ENCODE assay signal across 27 cellular contexts in the genomic region with DNA sequence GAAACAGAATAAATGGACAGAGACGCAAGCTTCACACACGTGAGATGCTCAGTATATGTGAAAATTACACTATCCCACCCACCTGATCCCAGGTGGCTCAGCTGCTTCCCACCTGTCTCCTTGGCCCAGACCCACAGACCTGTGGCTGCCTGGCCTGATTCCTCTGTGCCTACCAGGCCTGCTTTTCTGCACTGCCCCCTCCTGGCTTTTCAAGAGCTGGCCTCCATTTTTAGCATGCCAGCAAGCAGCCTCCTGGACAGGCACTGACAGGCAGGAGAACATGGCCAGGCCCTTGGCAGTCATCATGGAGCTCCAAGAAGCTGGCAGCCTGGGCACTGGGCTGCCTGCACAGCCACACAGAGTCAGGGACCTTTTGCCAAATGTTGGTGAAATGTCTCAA.
DNase-seq lines count a peak whose midpoint lies in the region; ATAC-seq lines count a peak whose summit lies in the region.
"Had no signal": no experiment of that assay in that cellular context is flagged by ENCODE, and none has a peak within 500 bp of the region (broad histone marks: within the 10 kb centered on the region; RNA-seq: fewer than 3 reads in every experiment).

No MANE protein-coding gene starts in this region.

- no peak overlapping the region for H3K4me3 ChIP-seq in H7 (ENCODE audit: insufficient read depth, low read depth, low read length)
- H3K4me3 ChIP-seq in mesendoderm (ENCODE audit: low read length): no peak overlapping the region
- no peak overlapping the region for H3K4me3 ChIP-seq in GM23248
- H3K4me3 ChIP-seq: breast epithelium, colonic mucosa, K562 had no signal

- ATAC-seq in HG02588 (IDR thresholded peaks at IDR 0.05; ENCODE audit: unreplicated experiment) (no peak), GM21381 (IDR thresholded peaks at IDR 0.05; ENCODE audit: unreplicated experiment) (no peak)
- ATAC-seq: K562, left cardiac atrium had no signal

- H3K79me1 ChIP-seq in mesendoderm (ENCODE audit: low read length): no peaks in the 10 kb centered on the region

- WGBS in mesendoderm (ENCODE audit: extremely low coverage, insufficient coverage, low lambda C conversion rate): no CpG with 5 or more reads among the region's 2 CpGs
- 38 to 39% methylated on average over 2 of the region's 2 CpGs for WGBS in GM23248 (ENCODE audit: low coverage in 1 of 2, low lambda C conversion rate in 2 of 2, missing lambda C conversion rate in 2 of 2), 2 experiments

- no peak overlapping the region for H4K8ac ChIP-seq in mesendoderm (ENCODE audit: low read depth, low read length)

- H3K9me2 ChIP-seq in GM23248 (ENCODE audit: insufficient read depth): no peaks in the 10 kb centered on the region

- no peaks in the 10 kb centered on the region; the same call in 1 of the 2 replicates for H3K27me3 ChIP-seq in H7 (ENCODE audit: control insufficient read depth, insufficient read depth, low read length)
- H3K27me3 ChIP-seq in mesendoderm (ENCODE audit: insufficient read depth, low read length, poor library complexity): no peaks in the 10 kb centered on the region
- H3K27me3 ChIP-seq in GM23248 (replicated peaks; ENCODE audit: insufficient read depth): no peaks in the 10 kb centered on the region
- H3K27me3 ChIP-seq: colonic mucosa had no signal

- in situ Hi-C loops in G401 (cut with HindIII; ENCODE audit: low sequenced_read_pairs) (no loop called here), GM23248 (cut with MboI) (no loop called here)

- H2AK5ac ChIP-seq in mesendoderm (ENCODE audit: low read length): no peak overlapping the region

- H3K9ac ChIP-seq in mesendoderm (ENCODE audit: low read length): no peak overlapping the region
- H3K9ac ChIP-seq in GM23248: no peak overlapping the region

- H3K36me3 ChIP-seq in H7 (replicated peaks; ENCODE audit: control insufficient read depth, insufficient read depth, low read length): no peaks in the 10 kb centered on the region
- H3K36me3 ChIP-seq in mesendoderm (ENCODE audit: control insufficient read depth, insufficient read depth, low read length): no peaks in the 10 kb centered on the region
- no peaks in the 10 kb centered on the region for H3K36me3 ChIP-seq in GM23248 (ENCODE audit: low read depth)
- H3K36me3 ChIP-seq: breast epithelium, colonic mucosa had no signal

- H3K4ac ChIP-seq in mesendoderm (ENCODE audit: low read depth, low read length): no peak overlapping the region

- H4K5ac ChIP-seq in mesendoderm (ENCODE audit: low read length): no peak overlapping the region

- no peak overlapping the region for H3K56ac ChIP-seq in mesendoderm (ENCODE audit: low read length)

- no peak overlapping the region for H2BK120ac ChIP-seq in mesendoderm (ENCODE audit: low read depth, low read length)

- no peaks in the 10 kb centered on the region for H4K20me1 ChIP-seq in GM23248 (ENCODE audit: insufficient read depth)

- no peak overlapping the region for H3K4me2 ChIP-seq in mesendoderm (ENCODE audit: low read length)
- no peak overlapping the region for H3K4me2 ChIP-seq in GM23248 (ENCODE audit: unreplicated experiment)

- DNase-seq in G401 (ENCODE audit: low spot score): peak; percentile 93
- DNase-seq in H7: peak; percentile 64
- DNase-seq in cerebellar cortex (ENCODE audit: low spot score): peak; percentile 90
- peak; percentile 35 for DNase-seq in mesendoderm
- no peak for DNase-seq in GM23248
- DNase-seq: activated CD4-positive, alpha-beta memory T cell treated with anti-CD3 and anti-CD28 coated beads, Interleukin-2, amount 10 ng/mL, durations not matched to agents 7 days and 5 days; activated CD4-positive, alpha-beta T cell treated with anti-CD3 and anti-CD28 coated beads for 1 hour; activated CD8-positive, alpha-beta memory T cell treated with anti-CD3 and anti-CD28 coated beads, Interleukin-2, amount 50 U/mL, for 48 hours; Caco-2; colonic mucosa; DMS79 treated with DMSO at 0.1 percent for 48 hours; effector CD8-positive, alpha-beta T cell; erythroblast; head of caudate nucleus; left cardiac atrium; mammary epithelial cell; NCI-H1417 treated with DMSO at 0.1 percent for 48 hours; NCI-H2107; NCI-H510A treated with DMSO at 0.1 percent for 48 hours; stimulated activated CD4-positive, alpha-beta T cell treated with anti-CD3 and anti-CD28 coated beads, Interleukin-15, amount 100 ng/mL, for 24 hours; stimulated activated naive CD4-positive, alpha-beta T cell treated with Interleukin-2 at 50 U/mL for 16 hours had no signal

- no peak overlapping the region for H3K23ac ChIP-seq in mesendoderm (ENCODE audit: low read length)

- H3K79me2 ChIP-seq in mesendoderm (ENCODE audit: control insufficient read depth, insufficient read depth, low read length): no peaks in the 10 kb centered on the region
- no peaks in the 10 kb centered on the region for H3K79me2 ChIP-seq in GM23248 (ENCODE audit: insufficient read depth)

- no peaks in the 10 kb centered on the region for H3F3A ChIP-seq in GM23248 (ENCODE audit: insufficient read depth)

- no peak overlapping the region for H2AFZ ChIP-seq in GM23248

- no peak overlapping the region for H2BK15ac ChIP-seq in mesendoderm (replicated peaks; ENCODE audit: low read depth)

- H3K9me3 ChIP-seq in GM23248 (ENCODE audit: low read depth): no peaks in the 10 kb centered on the region
- H3K9me3 ChIP-seq: breast epithelium, Caco-2, colonic mucosa had no signal

- H3K4me1 ChIP-seq in mesendoderm (ENCODE audit: control insufficient read depth, low read depth, low read length) (no peaks in the 10 kb centered on the region), GM23248 (ENCODE audit: insufficient read depth) (no peaks in the 10 kb centered on the region)
- H3K4me1 ChIP-seq: breast epithelium, Caco-2, colonic mucosa had no signal

- no peak overlapping the region for H2BK5ac ChIP-seq in mesendoderm (ENCODE audit: low read length)

- H3K27ac ChIP-seq in mesendoderm (ENCODE audit: low read depth, low read length) (no peak overlapping the region), GM23248 (no peak overlapping the region)
- H3K27ac ChIP-seq: breast epithelium, C4-2B, colonic mucosa, RWPE1 had no signal

- H3K18ac ChIP-seq in mesendoderm (ENCODE audit: low read length): no peak overlapping the region
